In the genomic region with DNA sequence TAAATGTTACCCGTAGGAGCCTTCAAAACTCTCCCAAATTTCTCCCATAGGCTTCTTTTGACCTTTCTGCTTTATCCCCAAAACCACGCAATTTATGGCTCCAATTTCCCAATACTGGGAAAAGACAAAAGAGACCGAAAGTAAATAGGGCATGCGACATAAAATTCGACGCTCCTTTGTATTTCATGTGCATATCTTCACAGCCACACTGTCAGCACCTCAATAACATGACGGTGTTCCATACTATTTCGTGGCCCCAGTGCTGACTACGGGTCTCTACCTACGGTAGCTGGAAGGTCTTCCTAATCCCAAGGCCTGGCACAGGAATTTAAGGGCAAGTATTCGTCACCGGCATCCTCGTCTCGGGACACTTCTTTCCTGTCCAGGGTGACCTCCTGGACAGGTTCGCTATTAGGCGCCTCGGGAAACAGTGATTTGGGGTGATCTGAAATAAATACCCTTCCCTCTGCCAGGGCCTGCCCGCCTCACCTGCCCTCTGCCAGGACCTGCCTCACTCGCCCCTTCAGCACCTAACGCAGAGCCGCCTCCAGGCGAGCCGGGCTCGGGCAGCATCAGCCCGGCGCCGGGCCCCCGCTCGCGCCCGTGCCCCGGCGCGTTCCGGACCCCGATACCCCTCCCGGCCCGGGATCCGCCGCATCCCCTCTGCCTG, we compare ENCODE assay signal across 8 cellular contexts. TPM values are rescaled to one million over a fixed set of nuclear protein-coding genes. Genes with fewer than 3 reads are reported as not detected.
DNase-seq lines count a peak whose midpoint lies in the region; ATAC-seq, FAIRE-seq and TF ChIP-seq lines count a peak whose summit lies in the region.

No MANE protein-coding gene starts in this region.

- H3K36me3 ChIP-seq in HepG2 (replicated peaks in 1 of 2; ENCODE audit: control insufficient read depth in 1 of 2, insufficient read depth in 2 of 2, low read length in 2 of 2), result no peaks in the 10 kb centered on the region

- DNase-seq in DMS153 treated with DMSO at 0.1 percent for 48 hours (lab: John Stamatoyannopoulos, UW; ENCODE audit: unreplicated experiment), result peak; percentile 39
- no peak for DNase-seq in DMS153 (lab: John Stamatoyannopoulos, UW)
- peak; percentile 21 for DNase-seq in NCI-H1694 treated with DMSO at 0.1 percent for 48 hours (lab: John Stamatoyannopoulos, UW)
- DNase-seq in activated CD4-positive, alpha-beta T cell treated with anti-CD3 and anti-CD28 coated beads for 1 hour, result peak; percentile 59
- DNase-seq in chondrocyte (ENCODE audit: low spot score), result no peak
- peak; percentile 43 for DNase-seq in HepG2 (ENCODE audit: low spot score)
- DNase-seq in stimulated activated CD4-positive, alpha-beta T cell treated with anti-CD3 and anti-CD28 coated beads, Interleukin-4, amount 100 ng/mL, for 24 hours, result peak; percentile 71

- WGBS in HepG2 (ENCODE audit: low lambda C conversion rate), result 1% methylated on average over 40 of the region's 40 CpGs

- ATAC-seq in HG02678 (IDR thresholded peaks at IDR 0.05; ENCODE audit: unreplicated experiment) (peak; percentile 61), HepG2 (peak; percentile 83)

- H3K27me3 Mint-ChIP-seq in chondrocyte (ENCODE audit: low read depth), result no peaks in the 10 kb centered on the region

- H3K9me3 Mint-ChIP-seq in chondrocyte (ENCODE audit: low read depth), result peaks cover 3% of the 10 kb centered on the region

- TF ChIP-seq POLR2A in HepG2 (IDR thresholded peaks at IDR 0.05; ENCODE audit: insufficient read depth in 1 of 2, low read depth in 2 of 2, low read length in 2 of 2), result peak in 1 of 2 experiments; percentile 45; a peak in 2 of 4 replicates

- peak overlapping the region; percentile 70 for H3K4me3 Mint-ChIP-seq in chondrocyte (ENCODE audit: unreplicated experiment)

- CTCF ChIA-PET in HepG2 (lab: Yijun Ruan, JAX; ENCODE audit: low intra/inter-chr PET ratio, low total read pairs), result no interaction called here

- no peaks in the 10 kb centered on the region for H3K9me3 ChIP-seq in HepG2 (ENCODE audit: low read length)

- intact Hi-C loops in HepG2 (cut with micrococcal nuclease; ENCODE audit: unreplicated experiment), result no loop called here

- peaks cover 19% of the 10 kb centered on the region for H3K4me1 ChIP-seq in HepG2 (ENCODE audit: insufficient read depth, low read length)

- TSS peak; percentile 55 for BruUV-seq in HepG2 (replicated peaks; lab: Mats Ljungman, UMichigan)

- in situ Hi-C loops in HepG2 (cut with HindIII; ENCODE audit: extremely low pct_ligation_motif_present, low pct_unique_long_range_greater_than_20kb), result no loop called here

- peaks cover 17% of the 10 kb centered on the region for H3K79me2 ChIP-seq in HepG2 (ENCODE audit: insufficient read depth, low read length)

- peaks cover 11% of the 10 kb centered on the region for H3K4me1 Mint-ChIP-seq in chondrocyte (ENCODE audit: low read depth)

- H4K20me1 ChIP-seq in HepG2 (ENCODE audit: insufficient read depth, low read length), result no peaks in the 10 kb centered on the region

- H3K27me3 ChIP-seq in HepG2 (ENCODE audit: control insufficient read depth in 1 of 2, insufficient read depth in 2 of 2, low read length in 2 of 2), result no peaks in the 10 kb centered on the region

- peak overlapping the region; percentile 58 for H3K27ac ChIP-seq in HepG2 (ENCODE audit: extremely low read length, insufficient read depth, low read length)

- peak overlapping the region; percentile 74 to 92 (median 89) for H3K4me3 ChIP-seq in HepG2 (replicated peaks in 1 of 3; ENCODE audit: insufficient read depth in 1 of 3, low read depth in 2 of 3, low read length in 3 of 3)

- H3K27ac Mint-ChIP-seq in chondrocyte (ENCODE audit: unreplicated experiment), result no peak overlapping the region

- FAIRE-seq in HepG2 (lab: Jason Lieb, UNC), result peak; percentile 28

- POLR2A ChIA-PET in HepG2 (lab: Yijun Ruan, JAX), result interaction anchor here (0.6 to 1.6 kb wide), 3 partner anchors 35 to 385 kb away, joined by 3 to 4 read pairs (median 3); no protein-coding TSS in a partner anchor

- no peak for TF ChIP-seq RAD21 in HepG2 (CRISPR knock-in tag; IDR thresholded peaks at IDR 0.05)

- TF ChIP-seq CTCF in chondrocyte (IDR thresholded peaks at IDR 0.05), result peak; percentile 25
- no peak for TF ChIP-seq CTCF in HepG2 (CRISPR knock-in tag; IDR thresholded peaks at IDR 0.05)

- no peaks in the 10 kb centered on the region for H3K36me3 Mint-ChIP-seq in chondrocyte (ENCODE audit: low read depth)

- H3K4me2 ChIP-seq in HepG2 (ENCODE audit: low read depth, low read length), result peak overlapping the region; percentile 99

- peak overlapping the region; percentile 86 for H2AFZ ChIP-seq in HepG2 (ENCODE audit: low read length)

- TF ChIP-seq EP300 in HepG2 (IDR thresholded peaks at IDR 0.05; ENCODE audit: low read depth in 2 of 2, low read length in 2 of 2) (peak in 1 of 2 experiments; percentile 100; a peak in 1 of 4 replicates), HepG2 (CRISPR knock-in tag; IDR thresholded peaks at IDR 0.05; ENCODE audit: borderline replicate concordance) (no peak)

- peak overlapping the region; percentile 71 for H3K9ac ChIP-seq in HepG2 (ENCODE audit: insufficient read depth, low read depth, low read length)

TF ChIP-seq in HepG2, 621 proteins besides CTCF, POLR2A, EP300 and RAD21 (continues in another document):
- TF ChIP-seq AKAP8 (CRISPR knock-in tag; IDR thresholded peaks at IDR 0.05) (0 out of 2 replicates have a peak, but pooled peaks have one; percentile 76), DNMT1 (CRISPR knock-in tag; IDR thresholded peaks at IDR 0.05) (0 out of 2 replicates have a peak, but pooled peaks have one; percentile 53)
- TF ChIP-seq, protein P1, sequence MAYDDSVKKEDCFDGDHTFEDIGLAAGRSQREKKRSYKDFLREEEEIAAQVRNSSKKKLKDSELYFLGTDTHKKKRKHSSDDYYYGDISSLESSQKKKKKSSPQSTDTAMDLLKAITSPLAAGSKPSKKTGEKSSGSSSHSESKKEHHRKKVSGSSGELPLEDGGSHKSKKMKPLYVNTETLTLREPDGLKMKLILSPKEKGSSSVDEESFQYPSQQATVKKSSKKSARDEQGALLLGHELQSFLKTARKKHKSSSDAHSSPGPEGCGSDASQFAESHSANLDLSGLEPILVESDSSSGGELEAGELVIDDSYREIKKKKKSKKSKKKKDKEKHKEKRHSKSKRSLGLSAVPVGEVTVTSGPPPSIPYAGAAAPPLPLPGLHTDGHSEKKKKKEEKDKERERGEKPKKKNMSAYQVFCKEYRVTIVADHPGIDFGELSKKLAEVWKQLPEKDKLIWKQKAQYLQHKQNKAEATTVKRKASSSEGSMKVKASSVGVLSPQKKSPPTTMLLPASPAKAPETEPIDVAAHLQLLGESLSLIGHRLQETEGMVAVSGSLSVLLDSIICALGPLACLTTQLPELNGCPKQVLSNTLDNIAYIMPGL (CRISPR knock-in tag; IDR thresholded peaks at IDR 0.05; ENCODE audit: borderline replicate concordance in 1 of 2, low read depth in 1 of 2), result peak in 1 of 2 experiments; percentile 53; a peak in 1 of 4 replicates
- TF ChIP-seq, protein P2, sequence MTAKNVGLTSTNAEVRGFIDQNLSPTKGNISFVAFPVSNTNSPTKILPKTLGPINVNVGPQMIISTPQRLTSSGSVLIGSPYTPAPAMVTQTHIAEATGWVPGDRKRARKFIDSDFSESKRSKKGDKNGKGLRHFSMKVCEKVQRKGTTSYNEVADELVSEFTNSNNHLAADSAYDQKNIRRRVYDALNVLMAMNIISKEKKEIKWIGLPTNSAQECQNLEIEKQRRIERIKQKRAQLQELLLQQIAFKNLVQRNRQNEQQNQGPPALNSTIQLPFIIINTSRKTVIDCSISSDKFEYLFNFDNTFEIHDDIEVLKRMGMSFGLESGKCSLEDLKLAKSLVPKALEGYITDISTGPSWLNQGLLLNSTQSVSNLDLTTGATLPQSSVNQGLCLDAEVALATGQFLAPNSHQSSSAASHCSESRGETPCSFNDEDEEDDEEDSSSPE (CRISPR knock-in tag; IDR thresholded peaks at IDR 0.05), result peak; percentile 29; the same call in 1 of the 2 replicates

RNA-seq across cellular contexts. Expression of a gene that starts 0.7 kb away (rescaled TPM):
- 8.5 to 12.1 TPM (median 8.7 TPM) in 3 replicates for total RNA-seq in chondrocyte
- total RNA-seq in HepG2 (2016; rRNA removed; fragmentation: Illumina TruSeq; extraction: Trizol), result 13.7 and 14.4 TPM in 2 replicates
- 28.9 and 34.5 TPM in 2 replicates for total RNA-seq in HepG2 (2016; cell fraction: cytosol; rRNA removed; fragmentation: Illumina TruSeq; extraction: Trizol; ENCODE audit: low read depth)
- total RNA-seq in HepG2 (2016; cell fraction: insoluble cytoplasmic fraction; rRNA removed; fragmentation: Illumina TruSeq; extraction: Trizol), result 13.7 and 14.4 TPM in 2 replicates
- 30.4 and 34.2 TPM in 2 replicates for total RNA-seq in HepG2 (2016; cell fraction: membrane; rRNA removed; fragmentation: Illumina TruSeq; extraction: Trizol)
- 19.0 and 20.2 TPM in 2 replicates for total RNA-seq in HepG2 (2016; cell fraction: nucleus; rRNA removed; fragmentation: Illumina TruSeq; extraction: Trizol)
- polyA plus RNA-seq in HepG2 (2011; rRNA removed), result 21.7 and 23.9 TPM in 2 replicates
- polyA plus RNA-seq in HepG2 (2011; cell fraction: cytosol; rRNA removed), result 10.9 and 12.5 TPM in 2 replicates
- 20.1 and 22.6 TPM in 2 replicates for polyA plus RNA-seq in HepG2 (2011; cell fraction: nucleus; rRNA removed)
- polyA plus RNA-seq in HepG2 (2012), result 9.6 and 10.4 TPM in 2 replicates
- 26.8 and 31.6 TPM in 2 replicates for polyA plus RNA-seq in HepG2 (2016; cell fraction: cytosol; fragmentation: Illumina TruSeq; extraction: Trizol; ENCODE audit: low read depth)
- polyA plus RNA-seq in HepG2 (2016; cell fraction: insoluble cytoplasmic fraction; fragmentation: Illumina TruSeq; extraction: Trizol; ENCODE audit: low read depth), result 13.2 and 14.8 TPM in 2 replicates
- 33.3 and 36.1 TPM in 2 replicates for polyA plus RNA-seq in HepG2 (2016; cell fraction: membrane; fragmentation: Illumina TruSeq; extraction: Trizol; ENCODE audit: low read depth)
- polyA plus RNA-seq in HepG2 (2016; cell fraction: nucleus; fragmentation: Illumina TruSeq; extraction: Trizol; ENCODE audit: insufficient read depth, low read depth), result 18.4 and 20.4 TPM in 2 replicates
- 26.2 and 31.7 TPM in 2 replicates for polyA minus RNA-seq in HepG2 (2011; rRNA and poly(A)+ RNA removed; ENCODE audit: low replicate concordance)
- polyA minus RNA-seq in HepG2 (2011; cell fraction: cytosol; rRNA and poly(A)+ RNA removed), result 10.5 and 13.8 TPM in 2 replicates
- polyA minus RNA-seq in HepG2 (2011; cell fraction: nucleus; rRNA and poly(A)+ RNA removed), result 41.6 and 48.1 TPM in 2 replicates

Comparison
In these comparisons a context has a peak if more than half of its experiments do, and no peak if none do; other contexts are left out.
1. DNase-seq: peak in DMS153 treated with DMSO at 0.1 percent for 48 hours (single experiment), NCI-H1694 treated with DMSO at 0.1 percent for 48 hours (single experiment), activated CD4-positive, alpha-beta T cell treated with anti-CD3 and anti-CD28 coated beads for 1 hour (single experiment), HepG2 (single experiment) and stimulated activated CD4-positive, alpha-beta T cell treated with anti-CD3 and anti-CD28 coated beads, Interleukin-4, amount 100 ng/mL, for 24 hours (single experiment); none in DMS153 (single experiment) and chondrocyte (single experiment).